ENCODE assay signal across 11 cellular contexts in genomic region chr11:59152312-59152967, GRCh38. TPM values are rescaled to one million over a fixed set of nuclear protein-coding genes. Genes with fewer than 3 reads are reported as not detected.
A peak's percentile ranks its signal among the peaks of the same experiment; 100 is the strongest.
DNase-seq lines count a peak whose midpoint lies in the region; ATAC-seq, FAIRE-seq and TF ChIP-seq lines count a peak whose summit lies in the region.
"Had no signal": no experiment of that assay in that cellular context is flagged by ENCODE, and none has a peak within 500 bp of the region (broad histone marks: within the 10 kb centered on the region; RNA-seq: fewer than 3 reads in every experiment).

No MANE protein-coding gene starts in this region.

- no peak for TF ChIP-seq CTCF in pancreas (IDR thresholded peaks at IDR 0.05)

- no peak for DNase-seq in activated T-helper 2 cell treated with anti-CD3 and anti-CD28 coated beads, Interferon-gamma antibody, Interleukin-2, Interleukin-4, amounts not matched to agents 10 μg/mL and 5 μg/mL and 100 μg/mL, durations not matched to agents 14 hours and 24 hours and 36 hours (ENCODE audit: low spot score)
- DNase-seq in activated gamma-delta T cell treated with Interleukin-2 at 50 U/mL for 16 hours (no peak), D341Med (ENCODE audit: low spot score) (no peak), pancreas (no peak), H54 (ENCODE audit: insufficient read length, low spot score) (no peak)
- DNase-seq: stimulated activated CD4-positive, alpha-beta T cell treated with anti-CD3 and anti-CD28 coated beads, Interleukin-2, amount 100 ng/mL, for 24 hours had no signal

- peaks cover 0 to 7% (median 3%) of the 10 kb centered on the region in 3 donors for H3K36me3 ChIP-seq in pancreas

- H3K27me3 Mint-ChIP-seq in activated T-helper 2 cell treated with anti-CD3 and anti-CD28 coated beads, Interferon-gamma antibody, Interleukin-2, Interleukin-4, amounts not matched to agents 10 μg/mL and 5 μg/mL and 100 μg/mL, durations not matched to agents 14 hours and 24 hours and 36 hours (ENCODE audit: low read depth): no peaks in the 10 kb centered on the region

- peak overlapping the region; percentile 67 for H3K27ac Mint-ChIP-seq in activated T-helper 2 cell treated with anti-CD3 and anti-CD28 coated beads, Interferon-gamma antibody, Interleukin-2, Interleukin-4, amounts not matched to agents 10 μg/mL and 5 μg/mL and 100 μg/mL, durations not matched to agents 14 hours and 24 hours and 36 hours
- H3K27ac Mint-ChIP-seq: mesothelial cell of epicardium had no signal

- no peak overlapping the region for H3K4me3 ChIP-seq in pancreas
- H3K4me3 ChIP-seq: esophagus muscularis mucosa had no signal

- peak; percentile 72 for ATAC-seq in GM18505 (IDR thresholded peaks at IDR 0.05; ENCODE audit: unreplicated experiment)
- peak; percentile 81 for ATAC-seq in GM19455 (IDR thresholded peaks at IDR 0.05; ENCODE audit: unreplicated experiment)
- peak; percentile 86 for ATAC-seq in HG03064 (IDR thresholded peaks at IDR 0.05; ENCODE audit: low read depth, unreplicated experiment)
- no peak for ATAC-seq in pancreas

- H3K4me1 Mint-ChIP-seq in activated T-helper 2 cell treated with anti-CD3 and anti-CD28 coated beads, Interferon-gamma antibody, Interleukin-2, Interleukin-4, amounts not matched to agents 10 μg/mL and 5 μg/mL and 100 μg/mL, durations not matched to agents 14 hours and 24 hours and 36 hours (ENCODE audit: low read depth): peaks cover 49% of the 10 kb centered on the region
- H3K4me1 Mint-ChIP-seq: mesothelial cell of epicardium had no signal

- no peak for FAIRE-seq in pancreas (lab: Jason Lieb, UNC)
- FAIRE-seq in H54 (lab: Jason Lieb, UNC): no peak

- no peaks in the 10 kb centered on the region for H3K4me1 ChIP-seq in pancreas
- H3K4me1 ChIP-seq: esophagus muscularis mucosa had no signal

- peaks cover 66% of the 10 kb centered on the region for H3K36me3 Mint-ChIP-seq in activated T-helper 2 cell treated with anti-CD3 and anti-CD28 coated beads, Interferon-gamma antibody, Interleukin-2, Interleukin-4, amounts not matched to agents 10 μg/mL and 5 μg/mL and 100 μg/mL, durations not matched to agents 14 hours and 24 hours and 36 hours (ENCODE audit: low read depth)

- WGBS in pancreas, 2 donors: 91 to 94% methylated on average over 8 of the region's 8 CpGs

- H3K9me3 ChIP-seq in pancreas: no peaks in the 10 kb centered on the region
- H3K9me3 ChIP-seq: esophagus muscularis mucosa had no signal

- intact Hi-C loops in activated T-helper 2 cell treated with anti-CD3 and anti-CD28 coated beads, Interferon-gamma antibody, Interleukin-2, Interleukin-4, amounts not matched to agents 10 μg/mL and 5 μg/mL and 100 μg/mL, durations not matched to agents 14 hours and 24 hours and 36 hours (cut with micrococcal nuclease): loop anchor here (1.0 to 10.0 kb wide), 2 partner anchors 8 to 198 kb away; no protein-coding TSS in a partner anchor
- intact Hi-C loops in pancreas (cut with DNase I): no loop called here

- no peaks in the 10 kb centered on the region for H3K27me3 ChIP-seq in pancreas
- H3K27me3 ChIP-seq: esophagus muscularis mucosa had no signal

- no peaks in the 10 kb centered on the region for H3K9me3 Mint-ChIP-seq in activated T-helper 2 cell treated with anti-CD3 and anti-CD28 coated beads, Interferon-gamma antibody, Interleukin-2, Interleukin-4, amounts not matched to agents 10 μg/mL and 5 μg/mL and 100 μg/mL, durations not matched to agents 14 hours and 24 hours and 36 hours
- H3K9me3 Mint-ChIP-seq: mesothelial cell of epicardium had no signal

- TF ChIP-seq POLR2A in GM18505 (IDR thresholded peaks at IDR 0.05; ENCODE audit: borderline replicate concordance, extremely low read depth, insufficient read depth, insufficient read length) (no peak), H54 (IDR thresholded peaks at IDR 0.05; ENCODE audit: low read depth, low read length) (no peak)

- H3K27ac ChIP-seq in pancreas: no peak overlapping the region
- H3K27ac ChIP-seq: esophagus muscularis mucosa had no signal

- peak overlapping the region; percentile 49 for H3K4me3 Mint-ChIP-seq in activated T-helper 2 cell treated with anti-CD3 and anti-CD28 coated beads, Interferon-gamma antibody, Interleukin-2, Interleukin-4, amounts not matched to agents 10 μg/mL and 5 μg/mL and 100 μg/mL, durations not matched to agents 14 hours and 24 hours and 36 hours (ENCODE audit: low read depth)
- H3K4me3 Mint-ChIP-seq: mesothelial cell of epicardium had no signal

RNA-seq across cellular contexts. Expression of gene FAM111A, which starts 9.8 kb away (rescaled TPM):
- total RNA-seq in activated T-helper 2 cell treated with anti-CD3 and anti-CD28 coated beads, Interferon-gamma antibody, Interleukin-2, Interleukin-4, amounts not matched to agents 10 μg/mL and 5 μg/mL and 100 μg/mL, durations not matched to agents 14 hours and 24 hours and 36 hours: 66.2 and 69.1 TPM in 2 replicates
- 10 to 100 TPM in 2 of 6 donors, 1 to 10 TPM in 4; 3.9 to 25.1 (median 8.1) TPM for total RNA-seq in pancreas
- polyA plus RNA-seq in pancreas: 10 to 100 TPM; 19.7 to 25.1 TPM

RNA-seq across cellular contexts. Expression of gene DTX4, which starts 19.5 kb away (rescaled TPM):
- total RNA-seq in activated T-helper 2 cell treated with anti-CD3 and anti-CD28 coated beads, Interferon-gamma antibody, Interleukin-2, Interleukin-4, amounts not matched to agents 10 μg/mL and 5 μg/mL and 100 μg/mL, durations not matched to agents 14 hours and 24 hours and 36 hours: 0.09 and 0.68 TPM in 2 replicates
- 10 to 100 TPM in 2 of 6 donors, 1 to 10 TPM in 4; 5.9 to 16.3 (median 8.3) TPM for total RNA-seq in pancreas
- polyA plus RNA-seq in pancreas: 10 to 100 TPM in 1 of 2 donors, 1 to 10 TPM in 1; 9.0 to 12.3 TPM

RNA-seq across cellular contexts. Expression of gene FAM111B, which starts 45.4 kb away (rescaled TPM):
- total RNA-seq in activated T-helper 2 cell treated with anti-CD3 and anti-CD28 coated beads, Interferon-gamma antibody, Interleukin-2, Interleukin-4, amounts not matched to agents 10 μg/mL and 5 μg/mL and 100 μg/mL, durations not matched to agents 14 hours and 24 hours and 36 hours: 57.6 and 59.4 TPM in 2 replicates
- total RNA-seq in pancreas: under 1 TPM in 5 of 6 donors, not detected in 1; 0.12 to 0.73 (median 0.20) TPM
- polyA plus RNA-seq in pancreas: under 1 TPM; 0.05 to 0.15 TPM

Comparison
In these comparisons a context has a peak if more than half of its experiments do, and no peak if none do; other contexts are left out.
1. ATAC-seq: peak in GM18505 (single experiment), GM19455 (single experiment) and HG03064 (single experiment); none in pancreas (0 of 4).
2. RNA of gene FAM111B, which starts 45.4 kb away (total RNA-seq): 57.6 to 59.4 TPM in activated T-helper 2 cell treated with anti-CD3 and anti-CD28 coated beads, Interferon-gamma antibody, Interleukin-2, Interleukin-4, amounts not matched to agents 10 μg/mL and 5 μg/mL and 100 μg/mL, durations not matched to agents 14 hours and 24 hours and 36 hours; 0.12 to 0.73 TPM in pancreas; every median in the first group is over 10 times any median in the second.